23 cellular contexts compared by ENCODE assay signal in genomic region chr11:32065865-32066264, GRCh38. TPM values are rescaled to one million over a fixed set of nuclear protein-coding genes. Genes with fewer than 3 reads are reported as not detected.
DNase-seq lines count a peak whose midpoint lies in the region; ATAC-seq, FAIRE-seq and TF ChIP-seq lines count a peak whose summit lies in the region.
"Had no signal": no experiment of that assay in that cellular context is flagged by ENCODE, and none has a peak within 500 bp of the region (broad histone marks: within the 10 kb centered on the region; RNA-seq: fewer than 3 reads in every experiment).

No MANE protein-coding gene starts in this region.

- POLR2A ChIA-PET in GM12878 (lab: Charles Lee) = no interaction called here

- no peaks in the 10 kb centered on the region for H4K20me1 ChIP-seq in GM12878 (ENCODE audit: control insufficient read depth, insufficient read depth)

- H3K4me3 Mint-ChIP-seq in stimulated activated naive CD8-positive, alpha-beta T cell treated with anti-CD3 and anti-CD28 coated beads, Interleukin-15, amount 100 ng/mL, for 72 hours = no peak overlapping the region

- TF ChIP-seq EP300 in GM12878 (IDR thresholded peaks at IDR 0.05; ENCODE audit: borderline replicate concordance in 1 of 2, control insufficient read depth in 1 of 2, low read depth in 2 of 2, low read length in 2 of 2) = no peak

- no peak for TF ChIP-seq POLR2A in GM12878 (IDR thresholded peaks at IDR 0.05; ENCODE audit: low read depth, low read length)

- H3K27me3 Mint-ChIP-seq in stimulated activated naive CD8-positive, alpha-beta T cell treated with anti-CD3 and anti-CD28 coated beads, Interleukin-15, amount 100 ng/mL, for 72 hours = peaks cover 27% of the 10 kb centered on the region

- peaks cover 2% of the 10 kb centered on the region for H3K79me1 ChIP-seq in trophoblast cell (ENCODE audit: low read length)

- peaks cover 5% of the 10 kb centered on the region for H3K4me1 ChIP-seq in GM12878 (ENCODE audit: control insufficient read depth, insufficient read depth, low read length)
- peaks cover 0 to 8% of the 10 kb centered on the region in 2 experiments for H3K4me1 ChIP-seq in trophoblast cell (ENCODE audit: control insufficient read depth in 1 of 2, insufficient read depth in 2 of 2, low read length in 2 of 2)
- H3K4me1 ChIP-seq: SJSA1 had no signal

- 62% methylated on average over 4 of the region's 4 CpGs for WGBS in GM12878 (ENCODE audit: insufficient coverage, insufficient replicate concordance, low lambda C conversion rate, missing lambda C conversion rate)
- WGBS in trophoblast cell (ENCODE audit: extremely low coverage, insufficient coverage, insufficient read length) = no CpG with 5 or more reads among the region's 4 CpGs

- intact Hi-C loops in GM12878 (cut with micrococcal nuclease; ENCODE audit: unreplicated experiment) = no loop called here

- H3K27me3 ChIP-seq in GM12878 (replicated peaks in 1 of 2; ENCODE audit: control insufficient read depth in 2 of 2, insufficient read depth in 2 of 2, low read length in 1 of 2) (no peaks in the 10 kb centered on the region), trophoblast cell (ENCODE audit: insufficient read depth, low read length) (no peaks in the 10 kb centered on the region)

- no peak overlapping the region for H3K4ac ChIP-seq in trophoblast cell (ENCODE audit: low read depth, low read length)

- no peak overlapping the region for H3K9ac ChIP-seq in GM12878 (ENCODE audit: control insufficient read depth, insufficient read depth, low read length)
- no peak overlapping the region for H3K9ac ChIP-seq in trophoblast cell (ENCODE audit: low read length)
- H3K9ac ChIP-seq: KMS-11 had no signal

- H3K4me2 ChIP-seq in GM12878 (ENCODE audit: control insufficient read depth, insufficient read depth) (no peak overlapping the region), trophoblast cell (ENCODE audit: low read length) (no peak overlapping the region)
- H3K4me2 ChIP-seq: KMS-11, PC-9 had no signal

- BruUV-seq in GM12878 (replicated peaks; lab: Mats Ljungman, UMichigan) = no TSS peak

- H3K18ac ChIP-seq in trophoblast cell (ENCODE audit: low read length) = no peak overlapping the region

- H2AK5ac ChIP-seq in trophoblast cell (ENCODE audit: low read length) = no peak overlapping the region

- no peak overlapping the region for H4K12ac ChIP-seq in trophoblast cell (ENCODE audit: low read depth, low read length)

- SMC1A ChIA-PET in GM12878 (lab: Charles Lee; ENCODE audit: uncharacterized antibody, unreplicated experiment) = interaction anchor here (0.8 to 1.4 kb wide), 2 partner anchors 15 to 16 kb away, joined by 3 read pairs; no protein-coding TSS in a partner anchor

- FAIRE-seq in GM12878 (lab: Jason Lieb, UNC) = no peak
- FAIRE-seq: GM18507 had no signal

- TF ChIP-seq CTCF in GM12878 (IDR thresholded peaks at IDR 0.05 in 2 of 3, conservative IDR thresholded peaks at IDR 0.05 in 1 of 3; ENCODE audit: control insufficient read depth in 2 of 3, extremely low read depth in 1 of 3, insufficient read depth in 1 of 3, low read depth in 3 of 3, low read length in 3 of 3) = no peak

- H3K4me3 ChIP-seq in GM12878 (no peak overlapping the region), trophoblast cell (ENCODE audit: low read depth, low read length) (no peak overlapping the region)
- H3K4me3 ChIP-seq: PC-9, SJSA1 had no signal

- H2AFZ ChIP-seq in GM12878 (ENCODE audit: control insufficient read depth, low read depth, low read length) (no peak overlapping the region), trophoblast cell (ENCODE audit: insufficient read depth, low read length, poor library complexity) (no peak overlapping the region)
- H2AFZ ChIP-seq: PC-9 had no signal

- H2BK5ac ChIP-seq in trophoblast cell (ENCODE audit: low read depth, low read length, poor library complexity) = no peak overlapping the region

- no peaks in the 10 kb centered on the region for H3K4me1 Mint-ChIP-seq in stimulated activated naive CD8-positive, alpha-beta T cell treated with anti-CD3 and anti-CD28 coated beads, Interleukin-15, amount 100 ng/mL, for 72 hours

- DNase-seq in stimulated activated naive CD8-positive, alpha-beta T cell treated with anti-CD3 and anti-CD28 coated beads, Interleukin-15, Interleukin-2, amounts not matched to agents 100 U/mL and 50 U/mL, for 24 hours = no peak
- DNase-seq in stimulated activated naive CD8-positive, alpha-beta T cell treated with anti-CD3 and anti-CD28 coated beads, Interleukin-15, amount 100 ng/mL, for 72 hours = no peak
- DNase-seq in OCI-M1 (lab: John Stamatoyannopoulos, UW) = peak; percentile 55
- no peak for DNase-seq in GM12878 (ENCODE audit: low read depth, low spot score)
- DNase-seq in trophoblast cell = no peak
- no peak for DNase-seq in cerebellum (ENCODE audit: low spot score)
- DNase-seq: DMS153, DND-41, GOT3, HCEC 1CT, MM.1S, NCI-H1105 treated with DMSO at 0.1 percent for 48 hours, NCI-H146, NCI-H2029, NCI-H446, NCI-H524 treated with DMSO at 0.1 percent for 48 hours, NCI-H774, PC-9, Right ventricle myocardium superior had no signal

- H3K27ac Mint-ChIP-seq in stimulated activated naive CD8-positive, alpha-beta T cell treated with anti-CD3 and anti-CD28 coated beads, Interleukin-15, amount 100 ng/mL, for 72 hours = no peak overlapping the region

- H3K79me2 ChIP-seq in GM12878 (ENCODE audit: control insufficient read depth, insufficient read depth, low read length) = no peaks in the 10 kb centered on the region
- H3K79me2 ChIP-seq in trophoblast cell (ENCODE audit: control insufficient read depth, insufficient read depth, low read length, poor library complexity) = no peaks in the 10 kb centered on the region

- CTCF ChIA-PET in GM12878 (lab: Yijun Ruan, JAX) = interaction anchor here (0.7 kb wide), 1 partner anchor 14 kb away, joined by 3 read pairs; no protein-coding TSS in a partner anchor

- RAD21 ChIA-PET in GM12878 (lab: Charles Lee; ENCODE audit: unreplicated experiment) = interaction anchor here (2.4 kb wide), 1 partner anchor 88 kb away, joined by 6 read pairs; no protein-coding TSS in a partner anchor

- no peak overlapping the region for H2BK12ac ChIP-seq in trophoblast cell (ENCODE audit: low read length)

- no peak for TF ChIP-seq RAD21 in GM12878 (IDR thresholded peaks at IDR 0.05; ENCODE audit: insufficient read depth, low read depth, low read length)

- H2BK120ac ChIP-seq in trophoblast cell (ENCODE audit: insufficient read depth, low read length, poor library complexity) = no peak overlapping the region

- H3K9me3 Mint-ChIP-seq in stimulated activated naive CD8-positive, alpha-beta T cell treated with anti-CD3 and anti-CD28 coated beads, Interleukin-15, amount 100 ng/mL, for 72 hours = no peaks in the 10 kb centered on the region

- no peak overlapping the region for H4K8ac ChIP-seq in trophoblast cell (ENCODE audit: low read depth, low read length)

- H4K91ac ChIP-seq in trophoblast cell (ENCODE audit: low read depth, low read length) = no peak overlapping the region

- in situ Hi-C loops in GM12878 (cut with MboI) = no loop called here

- no peak overlapping the region for H3K14ac ChIP-seq in trophoblast cell (ENCODE audit: low read length)

- ATAC-seq in stimulated activated naive CD8-positive, alpha-beta T cell treated with anti-CD3 and anti-CD28 coated beads, Interleukin-15, Interleukin-2, amounts not matched to agents 100 U/mL and 50 U/mL, for 24 hours = peak; percentile 28
- no peak for ATAC-seq in stimulated activated naive CD8-positive, alpha-beta T cell treated with anti-CD3 and anti-CD28 coated beads, Interleukin-15, amount 100 ng/mL, for 72 hours
- ATAC-seq in GM12878 (peak; percentile 43), HG03342 (IDR thresholded peaks at IDR 0.05; ENCODE audit: unreplicated experiment) (no peak)

- no peaks in the 10 kb centered on the region for H3K9me3 ChIP-seq in GM12878 (replicated peaks; ENCODE audit: control insufficient read depth, insufficient read depth, low read length)
- no peaks in the 10 kb centered on the region for H3K9me3 ChIP-seq in trophoblast cell (ENCODE audit: insufficient read depth, low read depth, low read length)
- H3K9me3 ChIP-seq: SJSA1 had no signal

- H3K36me3 ChIP-seq in GM12878 (ENCODE audit: control insufficient read depth in 2 of 2, insufficient read depth in 2 of 2, low read length in 1 of 2) (no peaks in the 10 kb centered on the region), trophoblast cell (ENCODE audit: control insufficient read depth in 1 of 2, insufficient read depth in 2 of 2, low read length in 2 of 2) (no peaks in the 10 kb centered on the region)
- H3K36me3 ChIP-seq: SJSA1 had no signal

- H3K27ac ChIP-seq in GM12878 (ENCODE audit: control insufficient read depth, insufficient read depth) = no peak overlapping the region
- no peak overlapping the region for H3K27ac ChIP-seq in trophoblast cell (ENCODE audit: low read depth, low read length)
- H3K27ac ChIP-seq: KMS-11, PC-9, SJSA1 had no signal

- H3K23ac ChIP-seq in trophoblast cell (ENCODE audit: low read length) = no peak overlapping the region

TF ChIP-seq in GM12878, 131 proteins besides CTCF, POLR2A, EP300 and RAD21:
- TF ChIP-seq SPI1 (IDR thresholded peaks at IDR 0.05; ENCODE audit: borderline replicate concordance, insufficient read depth, low read depth, low read length) = peak; percentile 39; the same call in 1 of the 2 replicates
- TF ChIP-seq CEBPB (IDR thresholded peaks at IDR 0.05; ENCODE audit: borderline replicate concordance in 1 of 2, low read depth in 2 of 2, low read length in 2 of 2) = no peak
TF ChIP-seq in GM12878: peak in this region for 1.

RNA-seq across cellular contexts. Expression of gene RCN1, which starts 25.0 kb away (rescaled TPM):
- 72.5 and 78.0 TPM in 2 replicates for total RNA-seq in GM12878 (2013; cell fraction: nucleolus; rRNA removed)
- total RNA-seq in GM12878 (2014; rRNA removed) (50.2 and 54.7 TPM in 2 replicates), GM12878 (2014; rRNA removed; fragmentation: Illumina TruSeq; extraction: Trizol) (61.1 and 61.5 TPM in 2 replicates), GM12878 (2021) (51.2 and 52.8 TPM in 2 replicates), cerebellum (59.7 TPM)
- 35.9 TPM for polyA plus RNA-seq in GM12878 (2011; ENCODE audit: low read depth)
- polyA plus RNA-seq in GM12878 (2011; rRNA removed) (73.1 and 103 TPM in 2 replicates), GM12878 (2014; fragmentation: Illumina TruSeq; extraction: Trizol) (62.5 and 86.8 TPM in 2 replicates), GM12878 (2014; fragmentation: Nextera tagmentation; extraction: Ambion mirVana) (10 to 100 TPM; 17.6 to 37.4 TPM), GM12878 (2014; rRNA removed) (44.1 and 49.5 TPM in 2 replicates), GM12878 (2016; fragmentation: Nextera tagmentation; extraction: Ambion mirVana) (10 to 100 TPM; 70.9 to 76.7 TPM)
- polyA plus RNA-seq in GM12878 (2011; cell fraction: cytosol; rRNA removed) = 25.5 and 27.0 TPM in 2 replicates
- 42.9 and 49.0 TPM in 2 replicates for polyA plus RNA-seq in GM12878 (2011; cell fraction: nucleus; rRNA removed)
- polyA plus RNA-seq in GM12878 (2012) = 50.1 and 52.4 TPM in 2 replicates
- polyA minus RNA-seq in GM12878 (2011; rRNA and poly(A)+ RNA removed) = 24.5 and 33.3 TPM in 2 replicates
- polyA minus RNA-seq in GM12878 (2011; cell fraction: cytosol; rRNA and poly(A)+ RNA removed) = 19.1 and 21.6 TPM in 2 replicates
- polyA minus RNA-seq in GM12878 (2011; cell fraction: nucleus; rRNA and poly(A)+ RNA removed) = 18.5 and 26.6 TPM in 2 replicates
- polyA plus RNA-seq in trophoblast cell (2013) = 277 and 283 TPM in 2 replicates

Comparison
In these comparisons a context has a peak if more than half of its experiments do, and no peak if none do; other contexts are left out.
1. ATAC-seq: peak in stimulated activated naive CD8-positive, alpha-beta T cell treated with anti-CD3 and anti-CD28 coated beads, Interleukin-15, Interleukin-2, amounts not matched to agents 100 U/mL and 50 U/mL, for 24 hours (single experiment) and GM12878 (single experiment); none in stimulated activated naive CD8-positive, alpha-beta T cell treated with anti-CD3 and anti-CD28 coated beads, Interleukin-15, amount 100 ng/mL, for 72 hours (single experiment) and HG03342 (single experiment).